ENCODE assay signal across 1 cellular context in genomic region chr13:39918837-39919236, GRCh38.
TF ChIP-seq lines count a peak whose summit lies in the region.

No MANE protein-coding gene starts in this region.

TF ChIP-seq in H1, 55 proteins besides CTCF, POLR2A, EP300 and RAD21 (continued from another document):
- TF ChIP-seq ATF2 (IDR thresholded peaks at IDR 0.05; ENCODE audit: low read length): no peak
- no peak for TF ChIP-seq MAFK (IDR thresholded peaks at IDR 0.05; ENCODE audit: low read depth, low read length)
- no peak for TF ChIP-seq SRF (IDR thresholded peaks at IDR 0.05; ENCODE audit: low read depth, low read length)
- TF ChIP-seq HDAC6 (IDR thresholded peaks at IDR 0.05; ENCODE audit: low read depth, low read length): no peak
- TF ChIP-seq JUND (IDR thresholded peaks at IDR 0.05; ENCODE audit: low read length): no peak
- no peak for TF ChIP-seq CHD2 (IDR thresholded peaks at IDR 0.05; ENCODE audit: low read length)
- no peak for TF ChIP-seq BACH1 (IDR thresholded peaks at IDR 0.05; ENCODE audit: low read length)
- TF ChIP-seq KDM4A (IDR thresholded peaks at IDR 0.05; ENCODE audit: low read depth, low read length, severe bottlenecking): no peak
- TF ChIP-seq ASH2L (IDR thresholded peaks at IDR 0.05; ENCODE audit: low read length): no peak
- TF ChIP-seq, protein P1, sequence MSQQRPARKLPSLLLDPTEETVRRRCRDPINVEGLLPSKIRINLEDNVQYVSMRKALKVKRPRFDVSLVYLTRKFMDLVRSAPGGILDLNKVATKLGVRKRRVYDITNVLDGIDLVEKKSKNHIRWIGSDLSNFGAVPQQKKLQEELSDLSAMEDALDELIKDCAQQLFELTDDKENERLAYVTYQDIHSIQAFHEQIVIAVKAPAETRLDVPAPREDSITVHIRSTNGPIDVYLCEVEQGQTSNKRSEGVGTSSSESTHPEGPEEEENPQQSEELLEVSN (IDR thresholded peaks at IDR 0.05): no peak
- TF ChIP-seq CTBP2 (IDR thresholded peaks at IDR 0.05; ENCODE audit: borderline replicate concordance, insufficient read depth, insufficient read length, low read length): no peak
- no peak for TF ChIP-seq NANOG (IDR thresholded peaks at IDR 0.05; ENCODE audit: insufficient read depth, low read depth, low read length, poor library complexity, severe bottlenecking)
- TF ChIP-seq KDM1A (IDR thresholded peaks at IDR 0.05; ENCODE audit: borderline replicate concordance, low read length): no peak
- TF ChIP-seq SIX5 (IDR thresholded peaks at IDR 0.05; ENCODE audit: low read depth, low read length): no peak
- TF ChIP-seq ZNF274 (IDR thresholded peaks at IDR 0.05; ENCODE audit: borderline replicate concordance, extremely low read depth, low read length): no peak
- TF ChIP-seq RBBP5 (IDR thresholded peaks at IDR 0.05; ENCODE audit: borderline replicate concordance, low read depth, low read length): no peak
- TF ChIP-seq TAF7 (optimal IDR thresholded peaks at IDR 0.05; ENCODE audit: borderline replicate concordance, low read depth, low read length): no peak
